8 cellular contexts compared by ENCODE assay signal in genomic region chr4:80265571-80266266, GRCh38. TPM values are rescaled to one million over a fixed set of nuclear protein-coding genes. Genes with fewer than 3 reads are reported as not detected.
DNase-seq lines count a peak whose midpoint lies in the region; ATAC-seq lines count a peak whose summit lies in the region.

No MANE protein-coding gene starts in this region.

- H3K4me1 ChIP-seq in muscle layer of duodenum (ENCODE audit: control insufficient read depth in 1 of 2, insufficient read depth in 2 of 2, low read length in 2 of 2), result peaks cover 0 to 16% of the 10 kb centered on the region in 2 donors

- H3K27ac ChIP-seq in muscle layer of duodenum (ENCODE audit: low read length), result peak overlapping the region; percentile 81

- peaks cover 0 to 4% of the 10 kb centered on the region in 2 donors for H3K36me3 ChIP-seq in muscle layer of duodenum (ENCODE audit: control insufficient read depth in 1 of 2, insufficient read depth in 2 of 2, low read length in 2 of 2)

- ATAC-seq in HG03095 (IDR thresholded peaks at IDR 0.05; ENCODE audit: unreplicated experiment) (no peak), HG03039 (IDR thresholded peaks at IDR 0.05; ENCODE audit: unreplicated experiment) (no peak)

- H3K4me3 ChIP-seq in muscle layer of duodenum (ENCODE audit: low read depth in 1 of 2, low read length in 2 of 2), result peak overlapping the region; percentile 75 to 83

- no peaks in the 10 kb centered on the region for H3K9me3 ChIP-seq in muscle layer of duodenum (ENCODE audit: control insufficient read depth in 1 of 2, low read length in 2 of 2)

- peaks cover 43% of the 10 kb centered on the region for H3K27me3 ChIP-seq in muscle layer of duodenum (ENCODE audit: low read depth, low read length)

- DNase-seq in Daoy (ENCODE audit: low read depth) (peak; percentile 39), NCI-H1092 (lab: John Stamatoyannopoulos, UW) (peak; percentile 8), dedifferentiated amniotic fluid mesenchymal stem cell (ENCODE audit: extremely low spot score) (peak; percentile 79), cortex of kidney (lab: John Stamatoyannopoulos, UW) (no peak)
- no peak for DNase-seq in stimulated activated CD4-positive, alpha-beta T cell treated with anti-CD3 and anti-CD28 coated beads, Interleukin-2, amount 100 ng/mL, for 48 hours

RNA-seq across cellular contexts. Expression of gene FGF5, which starts 0.7 kb away (rescaled TPM):
- total RNA-seq in Daoy (2014; rRNA removed; shearing (Covaris generic)), result 0.23 and 0.42 TPM in 2 replicates

Comparison
In these comparisons a context has a peak if more than half of its experiments do, and no peak if none do; other contexts are left out.
1. DNase-seq: peak in Daoy (single experiment), NCI-H1092 (single experiment) and dedifferentiated amniotic fluid mesenchymal stem cell (single experiment); none in cortex of kidney (single experiment) and stimulated activated CD4-positive, alpha-beta T cell treated with anti-CD3 and anti-CD28 coated beads, Interleukin-2, amount 100 ng/mL, for 48 hours (0 of 2).